Comparison of ENCODE assay signal across 11 cellular contexts in the genomic region with DNA sequence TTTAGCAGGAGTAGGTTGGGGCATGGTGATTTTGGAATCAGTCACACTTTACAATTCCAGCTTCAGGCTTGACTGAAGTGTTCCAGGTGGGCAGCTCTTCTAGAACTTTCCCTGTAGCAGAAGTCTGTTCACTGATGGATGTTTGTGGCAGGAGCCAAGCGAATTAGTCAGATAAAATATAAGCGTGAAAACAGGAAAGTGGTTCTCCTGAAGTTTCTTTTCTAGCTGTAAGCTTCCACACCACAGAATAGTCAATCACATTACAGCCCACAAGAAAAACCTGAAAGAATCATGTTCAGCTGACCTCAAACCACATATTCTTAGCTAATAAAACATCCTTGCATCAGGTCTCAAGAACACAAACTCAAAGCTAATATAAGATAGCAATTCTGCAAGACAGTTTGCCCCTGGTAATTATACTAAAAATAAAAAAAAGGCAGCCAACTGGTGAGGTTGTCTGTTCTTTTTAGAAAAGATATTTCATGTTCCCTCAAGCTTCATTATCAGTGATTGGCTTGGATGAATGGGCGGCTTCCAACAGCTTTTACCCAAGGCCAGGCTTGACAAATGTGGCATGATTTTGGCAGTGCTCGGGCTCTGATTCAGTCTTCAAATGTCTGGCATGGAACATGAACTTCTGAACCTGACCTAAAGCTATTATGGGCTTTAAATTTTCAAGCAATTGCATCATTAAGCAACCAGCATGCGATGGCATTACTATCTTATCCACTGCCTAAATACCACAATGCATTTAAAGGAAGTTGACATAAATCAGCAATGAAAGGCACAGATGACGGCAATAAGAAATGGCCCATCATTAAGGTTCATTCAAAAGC.
DNase-seq lines count a peak whose midpoint lies in the region; ATAC-seq, FAIRE-seq and TF ChIP-seq lines count a peak whose summit lies in the region.
"Had no signal": no experiment of that assay in that cellular context is flagged by ENCODE, and none has a peak within 500 bp of the region (broad histone marks: within the 10 kb centered on the region; RNA-seq: fewer than 3 reads in every experiment).

No MANE protein-coding gene starts in this region.

- H3K4me3 ChIP-seq in right atrium auricular region: no peak overlapping the region
- H3K4me3 ChIP-seq in Caco-2 (ENCODE audit: low read depth, low read length): no peak overlapping the region

- intact Hi-C loops in Right ventricle myocardium inferior (cut with DNase I) (loop anchor here (10.0 kb wide), 1 partner anchor 170 kb away; no protein-coding TSS in a partner anchor), left ventricle myocardium superior (cut with micrococcal nuclease) (loop anchor here (10.0 kb wide), 1 partner anchor 140 kb away; a partner anchor contains a TSS), Caco-2 (cut with micrococcal nuclease; ENCODE audit: unreplicated experiment) (no loop called here)

- H3K27me3 Mint-ChIP-seq in activated CD4-positive, alpha-beta T cell treated with anti-CD3 and anti-CD28 coated beads, Interleukin-2, amount 10 ng/mL, durations not matched to agents 7 days and 5 days: no peaks in the 10 kb centered on the region
- H3K27me3 Mint-ChIP-seq in Caco-2 (ENCODE audit: insufficient read depth, unreplicated experiment): peaks cover 3% of the 10 kb centered on the region
- H3K27me3 Mint-ChIP-seq: memory B cell had no signal

- H3K27me3 ChIP-seq in right atrium auricular region: no peaks in the 10 kb centered on the region
- no peaks in the 10 kb centered on the region for H3K27me3 ChIP-seq in Caco-2 (replicated peaks; ENCODE audit: control insufficient read depth, insufficient read depth, low read length)

- peak overlapping the region in 1 of 2 donors; percentile 76 for H3K27ac ChIP-seq in right atrium auricular region

- no peaks in the 10 kb centered on the region for H3K36me3 ChIP-seq in right atrium auricular region
- H3K36me3 ChIP-seq in Caco-2 (ENCODE audit: control insufficient read depth, insufficient read depth, low read length): no peaks in the 10 kb centered on the region

- no peak for FAIRE-seq in frontal cortex (lab: Jason Lieb, UNC)

- CTCF ChIA-PET in activated CD4-positive, alpha-beta T cell treated with anti-CD3 and anti-CD28 coated beads, Interleukin-2, amount 10 ng/mL, durations not matched to agents 7 days and 5 days (lab: Charles Lee): no interaction called here
- CTCF ChIA-PET in Caco-2 (lab: Charles Lee): no interaction called here

- no TSS peak for BruUV-seq in Caco-2 (replicated peaks; lab: Mats Ljungman, UMichigan)

- TF ChIP-seq CTCF in right atrium auricular region (IDR thresholded peaks at IDR 0.05) (no peak), Caco-2 (IDR thresholded peaks at IDR 0.05; ENCODE audit: insufficient read depth in 1 of 2, low read depth in 1 of 2, low read length in 1 of 2, severe bottlenecking in 1 of 2, unreplicated experiment in 1 of 2) (no peak)

- H3K4me1 Mint-ChIP-seq in activated CD4-positive, alpha-beta T cell treated with anti-CD3 and anti-CD28 coated beads, Interleukin-2, amount 10 ng/mL, durations not matched to agents 7 days and 5 days: no peaks in the 10 kb centered on the region
- no peaks in the 10 kb centered on the region for H3K4me1 Mint-ChIP-seq in Caco-2 (ENCODE audit: low read depth, unreplicated experiment)
- H3K4me1 Mint-ChIP-seq: memory B cell had no signal

- no peaks in the 10 kb centered on the region for H3K9me3 ChIP-seq in right atrium auricular region
- H3K9me3 ChIP-seq in Caco-2: no peaks in the 10 kb centered on the region

- H3K4me1 ChIP-seq in right atrium auricular region: peaks cover 0 to 17% of the 10 kb centered on the region in 2 donors
- no peaks in the 10 kb centered on the region for H3K4me1 ChIP-seq in Caco-2

- no peaks in the 10 kb centered on the region for H3K9me3 Mint-ChIP-seq in activated CD4-positive, alpha-beta T cell treated with anti-CD3 and anti-CD28 coated beads, Interleukin-2, amount 10 ng/mL, durations not matched to agents 7 days and 5 days
- H3K9me3 Mint-ChIP-seq in Caco-2 (ENCODE audit: unreplicated experiment): no peaks in the 10 kb centered on the region

- peak; percentile 67 for DNase-seq in Right ventricle myocardium inferior (ENCODE audit: missing footprints)
- DNase-seq in right atrium auricular region (ENCODE audit: low spot score): no peak
- DNase-seq in amniotic epithelial cell (ENCODE audit: low read depth): peak; percentile 100
- DNase-seq in left ventricle myocardium superior: peak; percentile 48
- DNase-seq in activated CD4-positive, alpha-beta T cell treated with anti-CD3 and anti-CD28 coated beads, Interleukin-2, amount 10 ng/mL, durations not matched to agents 7 days and 5 days: no peak
- no peak for DNase-seq in frontal cortex (ENCODE audit: low spot score in 2 of 2)
- DNase-seq in activated naive CD4-positive, alpha-beta T cell (lab: John Stamatoyannopoulos, UW): no peak
- DNase-seq in Caco-2: no peak
- DNase-seq: activated CD4-positive, CD25-positive, alpha-beta regulatory T cell treated with anti-CD3 and anti-CD28 coated beads, Interleukin-2, amount 50 U/mL, for 72 hours; AML-193 had no signal

- H3K36me3 Mint-ChIP-seq in activated CD4-positive, alpha-beta T cell treated with anti-CD3 and anti-CD28 coated beads, Interleukin-2, amount 10 ng/mL, durations not matched to agents 7 days and 5 days (ENCODE audit: low read depth): no peaks in the 10 kb centered on the region
- no peaks in the 10 kb centered on the region for H3K36me3 Mint-ChIP-seq in Caco-2 (ENCODE audit: insufficient read depth, unreplicated experiment)
- H3K36me3 Mint-ChIP-seq: memory B cell had no signal

- no peak overlapping the region for H3K27ac Mint-ChIP-seq in activated CD4-positive, alpha-beta T cell treated with anti-CD3 and anti-CD28 coated beads, Interleukin-2, amount 10 ng/mL, durations not matched to agents 7 days and 5 days
- H3K27ac Mint-ChIP-seq in Caco-2 (ENCODE audit: unreplicated experiment): no peak overlapping the region
- H3K27ac Mint-ChIP-seq: memory B cell had no signal

- POLR2A ChIA-PET in activated CD4-positive, alpha-beta T cell treated with anti-CD3 and anti-CD28 coated beads, Interleukin-2, amount 10 ng/mL, durations not matched to agents 7 days and 5 days (lab: Charles Lee): no interaction called here
- POLR2A ChIA-PET in Caco-2 (lab: Charles Lee): no interaction called here

- ATAC-seq in Right ventricle myocardium inferior: peak; percentile 86
- ATAC-seq in left ventricle myocardium superior: peak; percentile 97

- H3K4me3 Mint-ChIP-seq in activated CD4-positive, alpha-beta T cell treated with anti-CD3 and anti-CD28 coated beads, Interleukin-2, amount 10 ng/mL, durations not matched to agents 7 days and 5 days: no peak overlapping the region
- no peak overlapping the region for H3K4me3 Mint-ChIP-seq in Caco-2 (ENCODE audit: unreplicated experiment)
- H3K4me3 Mint-ChIP-seq: memory B cell had no signal

Comparison
In these comparisons a context has a peak if more than half of its experiments do, and no peak if none do; other contexts are left out.
1. DNase-seq: peak in Right ventricle myocardium inferior (single experiment), amniotic epithelial cell (single experiment) and left ventricle myocardium superior (single experiment); none in right atrium auricular region (single experiment), activated CD4-positive, alpha-beta T cell treated with anti-CD3 and anti-CD28 coated beads, Interleukin-2, amount 10 ng/mL, durations not matched to agents 7 days and 5 days (single experiment), frontal cortex (0 of 2), activated naive CD4-positive, alpha-beta T cell (0 of 4) and Caco-2 (0 of 2).